ENCODE assay signal across 16 cellular contexts in genomic region chr10:123974406-123974805, GRCh38.
A peak's percentile ranks its signal among the peaks of the same experiment; 100 is the strongest.
DNase-seq lines count a peak whose midpoint lies in the region; ATAC-seq and TF ChIP-seq lines count a peak whose summit lies in the region.
"Had no signal": no experiment of that assay in that cellular context is flagged by ENCODE, and none has a peak within 500 bp of the region (broad histone marks: within the 10 kb centered on the region; RNA-seq: fewer than 3 reads in every experiment).

No MANE protein-coding gene starts in this region.

- H3K4me1 ChIP-seq in gastroesophageal sphincter = peaks cover 0 to 10% (median 4%) of the 10 kb centered on the region in 3 donors
- H3K4me1 ChIP-seq: BLaER1 treated with 17β-estradiol and CSF1 and Interleukin-3, amounts not matched to agents 10 nM and 100 nM had no signal

- H3K36me3 ChIP-seq in gastroesophageal sphincter = no peaks in the 10 kb centered on the region

- peaks cover 6% of the 10 kb centered on the region for H3K36me3 Mint-ChIP-seq in Calu3 (ENCODE audit: insufficient read depth, unreplicated experiment)
- no peaks in the 10 kb centered on the region for H3K36me3 Mint-ChIP-seq in brain

- DNase-seq in Calu3 (peak; percentile 79), LoVo (ENCODE audit: low spot score) (peak; percentile 95), iPS-NIHi11 (ENCODE audit: low spot score) (peak; percentile 33), NCI-H128 (lab: John Stamatoyannopoulos, UW; ENCODE audit: unreplicated experiment) (no peak), NCI-H1048 (lab: John Stamatoyannopoulos, UW) (no peak)
- DNase-seq: activated naive CD4-positive, alpha-beta T cell treated with anti-CD3 and anti-CD28 coated beads, Interleukin-2, amount 50 U/mL, for 16 hours; NCI-H1930; stimulated activated CD4-positive, alpha-beta T cell treated with anti-CD3 and anti-CD28 coated beads, Interleukin-4, amount 100 ng/mL, for 24 hours; stimulated activated naive CD4-positive, alpha-beta T cell treated with Interleukin-2 at 50 U/mL for 16 hours had no signal

- H3K27me3 Mint-ChIP-seq in Calu3 (ENCODE audit: unreplicated experiment) (peaks cover 28% of the 10 kb centered on the region), brain (peaks cover 79% of the 10 kb centered on the region)

- no peak overlapping the region for H3K4me3 ChIP-seq in gastroesophageal sphincter
- H3K4me3 ChIP-seq: BLaER1 treated with 17β-estradiol and CSF1 and Interleukin-3, amounts not matched to agents 10 nM and 100 nM had no signal

- no peak overlapping the region for H3K4me3 Mint-ChIP-seq in Calu3 (ENCODE audit: low read depth, unreplicated experiment)
- H3K4me3 Mint-ChIP-seq in brain = peak overlapping the region in 4 of 5 experiments; percentile 29 to 51 (median 42)
- H3K4me3 Mint-ChIP-seq: dendritic cell treated with granulocyte-macrophage colony-stimulating factor and Interleukin-4, amounts not matched to agents 40 ng/mL and 50 ng/mL, for 4 days; memory B cell had no signal

- TF ChIP-seq POLR2A in gastroesophageal sphincter (IDR thresholded peaks at IDR 0.05) = no peak

- no peak overlapping the region for H3K27ac ChIP-seq in gastroesophageal sphincter
- H3K27ac ChIP-seq: BLaER1 treated with 17β-estradiol and CSF1 and Interleukin-3, amounts not matched to agents 10 nM and 100 nM had no signal

- TF ChIP-seq EP300 in gastroesophageal sphincter (IDR thresholded peaks at IDR 0.05) = no peak

- H3K9me3 Mint-ChIP-seq in Calu3 (ENCODE audit: low read depth, unreplicated experiment) = no peaks in the 10 kb centered on the region
- peaks cover 17 to 27% (median 18%) of the 10 kb centered on the region in 5 experiments for H3K9me3 Mint-ChIP-seq in brain

- 76% methylated on average over 3 of the region's 4 CpGs; no CpG with 5 or more reads in 1 of the 2 donors for WGBS in gastroesophageal sphincter (ENCODE audit: low coverage in 1 of 2), 2 donors

- BruUV-seq in Calu3 (replicated peaks; lab: Mats Ljungman, UMichigan) = no TSS peak

- no peak for ATAC-seq in gastroesophageal sphincter
- no peak for ATAC-seq in GM18907 (IDR thresholded peaks at IDR 0.05; ENCODE audit: unreplicated experiment)

- H3K9me3 ChIP-seq in gastroesophageal sphincter = peaks cover 0 to 12% (median 0%) of the 10 kb centered on the region in 3 donors

- intact Hi-C loops in Calu3 (cut with micrococcal nuclease; ENCODE audit: unreplicated experiment) = no loop called here

- TF ChIP-seq CTCF in Calu3 (IDR thresholded peaks at IDR 0.05; ENCODE audit: unreplicated experiment) (no peak), brain (conservative IDR thresholded peaks at IDR 0.05) (no peak), gastroesophageal sphincter (IDR thresholded peaks at IDR 0.05) (no peak)

- peak overlapping the region; percentile 71 for H3K27ac Mint-ChIP-seq in Calu3 (ENCODE audit: unreplicated experiment)
- no peak overlapping the region for H3K27ac Mint-ChIP-seq in brain
- H3K27ac Mint-ChIP-seq: dendritic cell treated with granulocyte-macrophage colony-stimulating factor and Interleukin-4, amounts not matched to agents 40 ng/mL and 50 ng/mL, for 4 days; memory B cell; progenitor cell of endocrine pancreas had no signal

- peaks cover 62% of the 10 kb centered on the region for H3K27me3 ChIP-seq in gastroesophageal sphincter

- CTCF ChIA-PET in Calu3 (lab: Charles Lee) = no interaction called here

- H3K4me1 Mint-ChIP-seq in Calu3 (ENCODE audit: low read depth, unreplicated experiment) (peaks cover 30% of the 10 kb centered on the region), brain (peaks cover 10% of the 10 kb centered on the region)

Comparison
In these comparisons a context has a peak if more than half of its experiments do, and no peak if none do; other contexts are left out.
1. DNase-seq: peak in Calu3 (single experiment), LoVo (single experiment) and iPS-NIHi11 (single experiment); none in NCI-H128 (single experiment) and NCI-H1048 (single experiment).